Comparison of ENCODE assay signal across 18 cellular contexts in genomic region chr9:115759411-115759810, GRCh38.
"Had no signal": no experiment of that assay in that cellular context is flagged by ENCODE, and none has a peak within 500 bp of the region (broad histone marks: within the 10 kb centered on the region; RNA-seq: fewer than 3 reads in every experiment).

No MANE protein-coding gene starts in this region.

- H3K4me3 ChIP-seq: colonic mucosa, esophagus muscularis mucosa, gastrocnemius medialis, heart right ventricle, left lung, lower lobe of right lung, mucosa of descending colon had no signal

- ATAC-seq: gastrocnemius medialis, heart right ventricle, left cardiac atrium, left lung, left ventricle myocardium superior, lower lobe of right lung, mucosa of descending colon had no signal

- H3K27me3 Mint-ChIP-seq: dendritic cell treated with granulocyte-macrophage colony-stimulating factor and Interleukin-4, amounts not matched to agents 40 ng/mL and 50 ng/mL, for 4 days had no signal

- H3K9me3 Mint-ChIP-seq: dendritic cell treated with granulocyte-macrophage colony-stimulating factor and Interleukin-4, amounts not matched to agents 40 ng/mL and 50 ng/mL, for 4 days; mesothelial cell of epicardium had no signal

- H3K36me3 ChIP-seq: colonic mucosa, esophagus muscularis mucosa, gastrocnemius medialis, heart right ventricle, left lung, lower lobe of right lung had no signal

- H3K9me3 ChIP-seq: colonic mucosa, esophagus muscularis mucosa, gastrocnemius medialis, heart right ventricle, left lung, lower lobe of right lung, mucosa of descending colon had no signal

- DNase-seq: colonic mucosa; cortex of kidney; effector CD8-positive, alpha-beta T cell; foreskin melanocyte; gastrocnemius medialis; glutamatergic neuron; head of caudate nucleus; heart right ventricle; hippocampal formation; left cardiac atrium; left lung; left ventricle myocardium superior; lower lobe of right lung; mesenchymal stem cell; mucosa of descending colon had no signal

- H3K4me1 ChIP-seq: colonic mucosa, esophagus muscularis mucosa, gastrocnemius medialis, left lung, lower lobe of right lung had no signal

- H3K4me3 Mint-ChIP-seq: dendritic cell treated with granulocyte-macrophage colony-stimulating factor and Interleukin-4, amounts not matched to agents 40 ng/mL and 50 ng/mL, for 4 days; mesothelial cell of epicardium had no signal

- H3K36me3 Mint-ChIP-seq: mesothelial cell of epicardium had no signal

- H3K27ac Mint-ChIP-seq: dendritic cell treated with granulocyte-macrophage colony-stimulating factor and Interleukin-4, amounts not matched to agents 40 ng/mL and 50 ng/mL, for 4 days; mesothelial cell of epicardium had no signal

- H3K27me3 ChIP-seq: colonic mucosa, esophagus muscularis mucosa, gastrocnemius medialis, heart right ventricle, left lung had no signal

- H3K27ac ChIP-seq: colonic mucosa, esophagus muscularis mucosa, gastrocnemius medialis, heart right ventricle, left lung, lower lobe of right lung had no signal
